ENCODE assay signal across 8 cellular contexts in genomic region chr4:2007804-2008670, GRCh38. TPM values are rescaled to one million over a fixed set of nuclear protein-coding genes. Genes with fewer than 3 reads are reported as not detected.
A peak's percentile ranks its signal among the peaks of the same experiment; 100 is the strongest.
DNase-seq lines count a peak whose midpoint lies in the region; ATAC-seq, FAIRE-seq and TF ChIP-seq lines count a peak whose summit lies in the region.

No MANE protein-coding gene starts in this region.

- TF ChIP-seq CTCF in NB4 (IDR thresholded peaks at IDR 0.05; ENCODE audit: low read depth, low read length) (no peak), neural crest cell (conservative IDR thresholded peaks at IDR 0.05) (no peak), D721Med (IDR thresholded peaks at IDR 0.05; ENCODE audit: insufficient read depth, missing control alignments) (no peak)

- DNase-seq in CD4-positive, CD25-positive, alpha-beta regulatory T cell: no peak
- DNase-seq in NB4 (ENCODE audit: low read depth) (no peak), neural crest cell (ENCODE audit: low read depth, low spot score) (no peak), GDM1 (lab: John Stamatoyannopoulos, UW) (no peak), D721Med (ENCODE audit: insufficient read length, low spot score) (no peak), NCI-H1694 (lab: John Stamatoyannopoulos, UW) (no peak), NCI-H2171 treated with DMSO at 0.1 percent for 48 hours (lab: John Stamatoyannopoulos, UW) (no peak)

- no peaks in the 10 kb centered on the region for H3K27me3 ChIP-seq in CD4-positive, CD25-positive, alpha-beta regulatory T cell (ENCODE audit: control insufficient read depth, insufficient read depth, low read length)
- no peaks in the 10 kb centered on the region for H3K27me3 ChIP-seq in endocrine pancreas (ENCODE audit: control insufficient read depth, insufficient read depth, low read length)

- H3K27ac Mint-ChIP-seq in CD4-positive, CD25-positive, alpha-beta regulatory T cell: peak overlapping the region; percentile 95 to 97 (median 96)
- peak overlapping the region; percentile 97 for H3K27ac Mint-ChIP-seq in neural crest cell (ENCODE audit: unreplicated experiment)

- H3K9me3 ChIP-seq in CD4-positive, CD25-positive, alpha-beta regulatory T cell (ENCODE audit: control insufficient read depth in 2 of 2, low read length in 2 of 2): no peaks in the 10 kb centered on the region
- no peaks in the 10 kb centered on the region for H3K9me3 ChIP-seq in endocrine pancreas (ENCODE audit: control insufficient read depth, low read length)

- H3K27ac ChIP-seq in CD4-positive, CD25-positive, alpha-beta regulatory T cell (ENCODE audit: insufficient read depth, low read length, poor library complexity, severe bottlenecking): peak overlapping the region; percentile 97

- H3K4me1 ChIP-seq in CD4-positive, CD25-positive, alpha-beta regulatory T cell (ENCODE audit: control insufficient read depth, insufficient read depth, low read length, poor library complexity, severe bottlenecking): peaks cover 23% of the 10 kb centered on the region
- H3K4me1 ChIP-seq in endocrine pancreas (ENCODE audit: control insufficient read depth, insufficient read depth, low read length): no peaks in the 10 kb centered on the region

- peaks cover 0 to 2% (median 0%) of the 10 kb centered on the region in 7 donors for H3K9me3 Mint-ChIP-seq in CD4-positive, CD25-positive, alpha-beta regulatory T cell
- H3K9me3 Mint-ChIP-seq in neural crest cell: no peaks in the 10 kb centered on the region

- H3K36me3 ChIP-seq in CD4-positive, CD25-positive, alpha-beta regulatory T cell (ENCODE audit: control insufficient read depth, insufficient read depth, low read length): peaks cover 12% of the 10 kb centered on the region
- H3K36me3 ChIP-seq in endocrine pancreas (ENCODE audit: control insufficient read depth, insufficient read depth, low read length): peaks cover 6% of the 10 kb centered on the region

- FAIRE-seq in D721Med (lab: Jason Lieb, UNC): no peak

- H3K27me3 Mint-ChIP-seq in CD4-positive, CD25-positive, alpha-beta regulatory T cell: peaks cover 4% of the 10 kb centered on the region
- no peaks in the 10 kb centered on the region for H3K27me3 Mint-ChIP-seq in neural crest cell (ENCODE audit: low read depth)

- no peak for ATAC-seq in CD4-positive, CD25-positive, alpha-beta regulatory T cell (ENCODE audit: low read depth in 2 of 2)

- H3K36me3 Mint-ChIP-seq in CD4-positive, CD25-positive, alpha-beta regulatory T cell: peaks cover 10% of the 10 kb centered on the region
- H3K36me3 Mint-ChIP-seq in neural crest cell (ENCODE audit: low read depth): peaks cover 9% of the 10 kb centered on the region

- H3K9ac ChIP-seq in endocrine pancreas (ENCODE audit: control insufficient read depth, insufficient read depth, low read length): peak overlapping the region; percentile 82

- H3K4me1 Mint-ChIP-seq in CD4-positive, CD25-positive, alpha-beta regulatory T cell: peaks cover 23 to 43% (median 34%) of the 10 kb centered on the region in 4 donors
- H3K4me1 Mint-ChIP-seq in neural crest cell: peaks cover 25% of the 10 kb centered on the region

- peak overlapping the region; percentile 85 for H3K4me3 ChIP-seq in CD4-positive, CD25-positive, alpha-beta regulatory T cell (ENCODE audit: low read depth, low read length)
- H3K4me3 ChIP-seq in NB4 (ENCODE audit: low read depth, low read length) (peak overlapping the region; percentile 90), endocrine pancreas (ENCODE audit: control insufficient read depth, insufficient read depth, low read length) (peak overlapping the region; percentile 49)

- TF ChIP-seq POLR2A in NB4 (IDR thresholded peaks at IDR 0.05; ENCODE audit: extremely low read depth, insufficient read length): no peak

- H3K4me3 Mint-ChIP-seq in CD4-positive, CD25-positive, alpha-beta regulatory T cell: peak overlapping the region; percentile 94 to 99 (median 98)
- H3K4me3 Mint-ChIP-seq in neural crest cell: peak overlapping the region; percentile 97

RNA-seq across cellular contexts. Expression of gene NELFA, which starts 0.7 kb away (rescaled TPM):
- total RNA-seq in CD4-positive, CD25-positive, alpha-beta regulatory T cell: 50.7 TPM
- 10 to 100 TPM; 20.2 to 30.5 (median 26.9) TPM for polyA plus RNA-seq in CD4-positive, CD25-positive, alpha-beta regulatory T cell
- total RNA-seq in neural crest cell: 54.3 and 55.2 TPM in 2 replicates

RNA-seq across cellular contexts. Expression of gene NAT8L, which starts 51.1 kb away (rescaled TPM):
- total RNA-seq in CD4-positive, CD25-positive, alpha-beta regulatory T cell: 0.15 TPM
- polyA plus RNA-seq in CD4-positive, CD25-positive, alpha-beta regulatory T cell: under 1 TPM in 1 of 4 donors, not detected in 3; 0.02 TPM
- 18.8 and 19.5 TPM in 2 replicates for total RNA-seq in neural crest cell

Comparison
In these comparisons a context has a peak if more than half of its experiments do, and no peak if none do; other contexts are left out.
1. RNA of gene NAT8L, which starts 51.1 kb away (total RNA-seq): 18.8 to 19.5 TPM in neural crest cell; 0.15 TPM in CD4-positive, CD25-positive, alpha-beta regulatory T cell (single experiment); every median in the first group is over 10 times any median in the second.
2. Peak in every context shown above with its lines, with median percentiles within 50 percentile points of each other: H3K4me3 ChIP-seq.